In genomic region chr4:7699040-7699439, GRCh38 we compare ENCODE assay signal across 14 cellular contexts.
DNase-seq lines count a peak whose midpoint lies in the region; ATAC-seq and TF ChIP-seq lines count a peak whose summit lies in the region.
"Had no signal": no experiment of that assay in that cellular context is flagged by ENCODE, and none has a peak within 500 bp of the region (broad histone marks: within the 10 kb centered on the region; RNA-seq: fewer than 3 reads in every experiment).

No MANE protein-coding gene starts in this region.

- H3K4me3 ChIP-seq in adipocyte (ENCODE audit: low read length) (no peak overlapping the region), heart left ventricle (no peak overlapping the region), suprapubic skin (no peak overlapping the region), right lobe of liver (no peak overlapping the region)
- H3K4me3 ChIP-seq: colonic mucosa, prostate gland had no signal

- ATAC-seq in heart left ventricle (peak in 3 of 4 donors; percentile 54 to 78 (median 73)), GM21723 (IDR thresholded peaks at IDR 0.05; ENCODE audit: unreplicated experiment) (no peak), HG02870 (IDR thresholded peaks at IDR 0.05; ENCODE audit: unreplicated experiment) (no peak), right lobe of liver (no peak)

- H3K4me1 ChIP-seq in adipocyte (ENCODE audit: control insufficient read depth, insufficient read depth, low read length) (peaks cover 12% of the 10 kb centered on the region), heart left ventricle (peaks cover 0 to 19% (median 0%) of the 10 kb centered on the region in 12 donors), suprapubic skin (peaks cover 10% of the 10 kb centered on the region), right lobe of liver (no peaks in the 10 kb centered on the region)
- H3K4me1 ChIP-seq: colonic mucosa, prostate gland had no signal

- peak overlapping the region; percentile 56 for H3K9ac ChIP-seq in adipocyte (ENCODE audit: low read length)

- TF ChIP-seq POLR2A in heart left ventricle (IDR thresholded peaks at IDR 0.05) = no peak
- TF ChIP-seq POLR2A in suprapubic skin (IDR thresholded peaks at IDR 0.05) = no peak
- TF ChIP-seq POLR2A in right lobe of liver (IDR thresholded peaks at IDR 0.05) = no peak

- H3K27me3 ChIP-seq in adipocyte (replicated peaks; ENCODE audit: control insufficient read depth, insufficient read depth, low read length) (peaks cover 17% of the 10 kb centered on the region), heart left ventricle (peaks cover 0 to 13% (median 0%) of the 10 kb centered on the region in 9 donors), suprapubic skin (peaks cover 13% of the 10 kb centered on the region), right lobe of liver (no peaks in the 10 kb centered on the region)
- H3K27me3 ChIP-seq: colonic mucosa had no signal

- H3K9me3 ChIP-seq in adipocyte (ENCODE audit: control insufficient read depth, low read length) (no peaks in the 10 kb centered on the region), heart left ventricle (no peaks in the 10 kb centered on the region), suprapubic skin (no peaks in the 10 kb centered on the region), right lobe of liver (no peaks in the 10 kb centered on the region)
- H3K9me3 ChIP-seq: colonic mucosa, prostate gland had no signal

- intact Hi-C loops in heart left ventricle (cut with DNase I) (no loop called here), right lobe of liver (cut with DNase I) (no loop called here)

- TF ChIP-seq CTCF in heart left ventricle (IDR thresholded peaks at IDR 0.05) (no peak), suprapubic skin (IDR thresholded peaks at IDR 0.05) (no peak), right lobe of liver (IDR thresholded peaks at IDR 0.05) (no peak)

- DNase-seq in DMS79 treated with DMSO at 0.1 percent for 48 hours (lab: John Stamatoyannopoulos, UW) (peak; percentile 22), DMS79 (lab: John Stamatoyannopoulos, UW) (no peak), adipocyte (ENCODE audit: low read depth) (peak; percentile 72), heart left ventricle (peak in 4 of 5 donors; percentile 45 to 63 (median 58)), suprapubic skin (ENCODE audit: low spot score in 2 of 2) (peak in 1 of 2 donors; percentile 51), right lobe of liver (no peak)
- DNase-seq: activated CD4-positive, alpha-beta T cell treated with anti-CD3 and anti-CD28 coated beads for 4 hours; colonic mucosa; head of caudate nucleus; NCI-H1048 had no signal

- no peak for TF ChIP-seq EP300 in suprapubic skin (IDR thresholded peaks at IDR 0.05)

- WGBS in heart left ventricle, 4 donors = 27 to 50% (median 36%) methylated on average over 5 to 9 of the region's 9 CpGs
- 23% methylated on average over 6 of the region's 9 CpGs for WGBS in suprapubic skin
- WGBS in right lobe of liver (ENCODE audit: insufficient coverage, low coverage, low lambda C conversion rate, missing lambda C conversion rate) = 44% methylated on average over 4 of the region's 9 CpGs

- no peaks in the 10 kb centered on the region for H3K36me3 ChIP-seq in adipocyte (ENCODE audit: control insufficient read depth, insufficient read depth, low read length, severe bottlenecking)
- H3K36me3 ChIP-seq in heart left ventricle = no peaks in the 10 kb centered on the region
- no peaks in the 10 kb centered on the region for H3K36me3 ChIP-seq in suprapubic skin
- H3K36me3 ChIP-seq in right lobe of liver = no peaks in the 10 kb centered on the region
- H3K36me3 ChIP-seq: colonic mucosa, prostate gland had no signal

- H3K27ac ChIP-seq in heart left ventricle (peak overlapping the region in 3 of 12 donors; percentile 23 to 74 (median 44)), suprapubic skin (peak overlapping the region; percentile 26), right lobe of liver (no peak overlapping the region)
- H3K27ac ChIP-seq: colonic mucosa, HL-60, prostate gland had no signal

Comparison
In these comparisons a context has a peak if more than half of its experiments do, and no peak if none do; other contexts are left out.
1. DNase-seq: peak in DMS79 treated with DMSO at 0.1 percent for 48 hours (single experiment), adipocyte (single experiment) and heart left ventricle (4 of 5); none in DMS79 (single experiment) and right lobe of liver (0 of 3).
2. ATAC-seq: peak in heart left ventricle (3 of 4); none in GM21723 (single experiment), HG02870 (single experiment) and right lobe of liver (0 of 4).